Comparison of ENCODE assay signal across 8 cellular contexts in the genomic region with DNA sequence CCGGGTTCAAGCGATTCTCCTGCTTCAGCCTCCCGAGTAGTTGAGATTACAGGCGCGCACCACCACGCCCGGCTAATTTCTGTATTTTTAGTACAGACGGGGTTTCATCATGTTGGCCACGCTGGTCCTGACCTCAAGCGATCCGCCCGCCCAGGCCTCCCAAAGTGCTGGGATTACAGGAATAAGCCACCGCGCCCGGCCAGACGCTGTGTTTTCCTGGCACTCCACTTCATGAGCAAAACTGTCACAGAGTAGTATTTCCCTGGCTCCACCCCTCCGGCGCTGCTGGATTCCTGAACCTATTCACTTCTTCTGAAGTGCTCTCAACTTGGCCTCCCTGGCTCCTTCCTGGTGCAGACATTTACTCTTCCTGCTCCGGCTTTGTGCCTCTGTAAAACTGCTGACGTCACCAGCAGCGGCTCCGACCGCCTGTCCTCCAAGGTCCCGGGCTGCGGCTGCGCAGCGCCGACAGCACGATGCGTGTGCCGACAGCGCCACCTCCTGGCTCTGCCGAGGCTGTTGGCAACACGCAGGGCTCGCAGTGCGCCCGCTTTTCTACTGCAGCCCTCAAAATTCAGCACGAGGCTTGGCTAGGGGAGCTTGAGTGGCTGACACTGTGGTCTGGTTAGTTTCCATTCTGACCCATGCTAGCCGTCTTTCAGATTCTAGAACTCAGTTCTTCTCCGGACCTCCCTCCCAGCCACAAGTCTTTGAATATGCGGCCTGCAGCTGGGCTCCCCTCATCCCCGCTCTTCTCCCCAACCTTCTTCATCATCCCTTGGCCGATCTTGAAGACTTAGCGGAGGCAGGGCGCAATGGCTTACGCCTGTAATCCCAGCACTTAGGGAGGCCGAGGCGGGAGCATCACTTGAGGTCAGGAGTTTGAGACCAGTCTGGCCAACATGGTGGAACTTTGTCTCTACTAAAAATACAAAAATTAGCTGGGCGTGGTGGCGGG. TPM values are rescaled to one million over a fixed set of nuclear protein-coding genes. Genes with fewer than 3 reads are reported as not detected.
DNase-seq lines count a peak whose midpoint lies in the region; ATAC-seq and TF ChIP-seq lines count a peak whose summit lies in the region.

No MANE protein-coding gene starts in this region.

- H3K4me3 ChIP-seq in DND-41 (ENCODE audit: low read depth in 1 of 2, low read length in 2 of 2) (peak overlapping the region in 1 of 2 experiments; percentile 37; a peak in 1 of 4 replicates), HEK293 (ENCODE audit: low read depth, low read length) (no peak overlapping the region), SU-DHL-6 (ENCODE audit: insufficient read depth, low read length, poor library complexity, severe bottlenecking) (peak overlapping the region; percentile 20), parathyroid adenoma (ENCODE audit: low read depth, low read length) (no peak overlapping the region), thyroid gland (replicated peaks in 1 of 3) (no peak overlapping the region)

- H3K27me3 ChIP-seq in DND-41 (ENCODE audit: insufficient read depth, low read length, poor library complexity) = no peaks in the 10 kb centered on the region
- no peaks in the 10 kb centered on the region for H3K27me3 ChIP-seq in SU-DHL-6 (ENCODE audit: low read length)
- H3K27me3 ChIP-seq in parathyroid adenoma (ENCODE audit: control insufficient read depth, insufficient read depth, low read length) = no peaks in the 10 kb centered on the region
- H3K27me3 ChIP-seq in thyroid gland = no peaks in the 10 kb centered on the region

- no peaks in the 10 kb centered on the region for H3K9me2 ChIP-seq in SU-DHL-6 (replicated peaks; ENCODE audit: insufficient read depth, low read length)

- H3K9ac ChIP-seq in DND-41 (ENCODE audit: low read depth, low read length) (peak overlapping the region; percentile 37; the same call in 1 of the 2 replicates), SU-DHL-6 (ENCODE audit: low read length) (no peak overlapping the region; the same call in 1 of the 2 replicates), parathyroid adenoma (peak overlapping the region; percentile 19)

- ATAC-seq in DND-41 (ENCODE audit: insufficient read depth, low read depth) (peak; percentile 98), Right ventricle myocardium superior (ENCODE audit: poor library complexity) (peak; percentile 99)
- ATAC-seq in activated naive CD8-positive, alpha-beta T cell treated with anti-CD3 and anti-CD28 coated beads, Interleukin-2, amount 10 ng/mL, durations not matched to agents 7 days and 5 days (ENCODE audit: low read depth) = peak; percentile 97

- H3F3A ChIP-seq in SU-DHL-6 (ENCODE audit: insufficient read depth) = no peaks in the 10 kb centered on the region

- peaks cover 5% of the 10 kb centered on the region for H3K4me1 Mint-ChIP-seq in activated naive CD8-positive, alpha-beta T cell treated with anti-CD3 and anti-CD28 coated beads, Interleukin-2, amount 10 ng/mL, durations not matched to agents 7 days and 5 days

- peak overlapping the region; percentile 96 for H2AFZ ChIP-seq in DND-41 (ENCODE audit: low read depth, low read length)
- H2AFZ ChIP-seq in SU-DHL-6 (ENCODE audit: low read depth, low read length, severe bottlenecking) = peak overlapping the region; percentile 92
- peak overlapping the region; percentile 83 for H2AFZ ChIP-seq in parathyroid adenoma

- H4K20me1 ChIP-seq in DND-41 (ENCODE audit: insufficient read depth, low read length) (no peaks in the 10 kb centered on the region), SU-DHL-6 (ENCODE audit: low read depth, low read length) (no peaks in the 10 kb centered on the region)

- H3K79me2 ChIP-seq in DND-41 (ENCODE audit: insufficient read depth, low read length) (no peaks in the 10 kb centered on the region), SU-DHL-6 (ENCODE audit: insufficient read depth, low read length) (no peaks in the 10 kb centered on the region), parathyroid adenoma (no peaks in the 10 kb centered on the region)

- intact Hi-C loops in Right ventricle myocardium superior (cut with DNase I) (loop anchor here (5.0 to 10.0 kb wide), 3 partner anchors 59 to 542 kb away; no protein-coding TSS in a partner anchor), thyroid gland (cut with DNase I) (loop anchor here (5.0 kb wide), 1 partner anchor 57 kb away; no protein-coding TSS in a partner anchor)

- peak overlapping the region; percentile 55 for H3K4me2 ChIP-seq in DND-41 (ENCODE audit: insufficient read depth, low read length)
- H3K4me2 ChIP-seq in SU-DHL-6 (ENCODE audit: low read depth, low read length, poor library complexity, severe bottlenecking) = peak overlapping the region; percentile 49
- H3K4me2 ChIP-seq in parathyroid adenoma (ENCODE audit: low read length) = peak overlapping the region; percentile 74

- DNase-seq in DND-41 (peak; percentile 94), NCI-H1417 treated with DMSO at 0.1 percent for 48 hours (lab: John Stamatoyannopoulos, UW) (peak; percentile 33), Right ventricle myocardium superior (peak; percentile 97), thyroid gland (peak; percentile 99 to 100)
- peak; percentile 95 for DNase-seq in activated naive CD8-positive, alpha-beta T cell treated with anti-CD3 and anti-CD28 coated beads, Interleukin-2, amount 10 ng/mL, durations not matched to agents 7 days and 5 days

- 25 to 27% methylated on average over 42 to 49 of the region's 50 CpGs for WGBS in thyroid gland, 2 donors

- TF ChIP-seq CTCF in DND-41 (IDR thresholded peaks at IDR 0.05; ENCODE audit: borderline replicate concordance, extremely low read depth, low read length, poor library complexity, severe bottlenecking) (peak; percentile 99), HEK293 (tag by site-specific recombination; IDR thresholded peaks at IDR 0.05) (peak; percentile 99), SU-DHL-6 (IDR thresholded peaks at IDR 0.05; ENCODE audit: insufficient read depth, low read length, poor library complexity, severe bottlenecking) (peak; percentile 93), parathyroid adenoma (IDR thresholded peaks at IDR 0.05) (peak; percentile 92), thyroid gland (IDR thresholded peaks at IDR 0.05) (peak; percentile 95 to 100 (median 98))

- CTCF ChIA-PET in HEK293 (lab: Yijun Ruan, JAX) = interaction anchor here (0.6 to 4.6 kb wide), 51 partner anchors 9 to 776 kb away, joined by 3 to 37 read pairs (median 5); a partner anchor contains a TSS

- H3K36me3 ChIP-seq in DND-41 (ENCODE audit: insufficient read depth, low read length) (no peaks in the 10 kb centered on the region), HEK293 (ENCODE audit: control insufficient read depth in 2 of 2, insufficient read depth in 1 of 2, low read length in 2 of 2) (no peaks in the 10 kb centered on the region), SU-DHL-6 (ENCODE audit: low read length) (no peaks in the 10 kb centered on the region), parathyroid adenoma (ENCODE audit: control insufficient read depth, insufficient read depth, low read length) (no peaks in the 10 kb centered on the region), thyroid gland (no peaks in the 10 kb centered on the region)

- H3K4me1 ChIP-seq in DND-41 (ENCODE audit: insufficient read depth, low read length) = peaks cover 11% of the 10 kb centered on the region
- no peaks in the 10 kb centered on the region; the same call in 1 of the 2 replicates for H3K4me1 ChIP-seq in HEK293 (ENCODE audit: control insufficient read depth, insufficient read depth, low read length)
- H3K4me1 ChIP-seq in parathyroid adenoma = no peaks in the 10 kb centered on the region
- peaks cover 5 to 11% of the 10 kb centered on the region in 2 donors for H3K4me1 ChIP-seq in thyroid gland

- H3K27me3 Mint-ChIP-seq in activated naive CD8-positive, alpha-beta T cell treated with anti-CD3 and anti-CD28 coated beads, Interleukin-2, amount 10 ng/mL, durations not matched to agents 7 days and 5 days = peaks cover 9% of the 10 kb centered on the region

- H3K4me3 Mint-ChIP-seq in activated naive CD8-positive, alpha-beta T cell treated with anti-CD3 and anti-CD28 coated beads, Interleukin-2, amount 10 ng/mL, durations not matched to agents 7 days and 5 days = peak overlapping the region; percentile 72

- peaks cover 2% of the 10 kb centered on the region for H3K36me3 Mint-ChIP-seq in activated naive CD8-positive, alpha-beta T cell treated with anti-CD3 and anti-CD28 coated beads, Interleukin-2, amount 10 ng/mL, durations not matched to agents 7 days and 5 days

- H3K9me3 ChIP-seq in DND-41 (ENCODE audit: insufficient read depth, low read length, severe bottlenecking) (no peaks in the 10 kb centered on the region), HEK293 (ENCODE audit: control insufficient read depth, insufficient read depth, low read depth, low read length) (no peaks in the 10 kb centered on the region), SU-DHL-6 (ENCODE audit: insufficient read depth, low read length) (no peaks in the 10 kb centered on the region), parathyroid adenoma (ENCODE audit: control insufficient read depth, low read length) (no peaks in the 10 kb centered on the region), thyroid gland (no peaks in the 10 kb centered on the region)

- H3K9me3 Mint-ChIP-seq in activated naive CD8-positive, alpha-beta T cell treated with anti-CD3 and anti-CD28 coated beads, Interleukin-2, amount 10 ng/mL, durations not matched to agents 7 days and 5 days = no peaks in the 10 kb centered on the region

- POLR2A ChIA-PET in HEK293 (lab: Yijun Ruan, JAX) = interaction anchor here (1.1 kb wide), 1 partner anchor 58 kb away, joined by 3 read pairs; no protein-coding TSS in a partner anchor
- POLR2A ChIA-PET in activated naive CD8-positive, alpha-beta T cell treated with anti-CD3 and anti-CD28 coated beads, Interleukin-2, amount 10 ng/mL, durations not matched to agents 7 days and 5 days (lab: Charles Lee) = interaction anchor here (1.8 kb wide), 1 partner anchor 58 kb away, joined by 6 read pairs; no protein-coding TSS in a partner anchor

- H3K27ac ChIP-seq in DND-41 (ENCODE audit: low read length) = peak overlapping the region; percentile 62
- H3K27ac ChIP-seq in HEK293 (ENCODE audit: extremely low read depth, low read depth, low read length) = no peak overlapping the region
- H3K27ac ChIP-seq in SU-DHL-6 (ENCODE audit: low read depth, low read length) = no peak overlapping the region
- H3K27ac ChIP-seq in parathyroid adenoma = peak overlapping the region; percentile 66
- H3K27ac ChIP-seq in thyroid gland = peak overlapping the region; percentile 76 to 90 (median 85)

- peak overlapping the region; percentile 91 for H3K27ac Mint-ChIP-seq in activated naive CD8-positive, alpha-beta T cell treated with anti-CD3 and anti-CD28 coated beads, Interleukin-2, amount 10 ng/mL, durations not matched to agents 7 days and 5 days

- peak in 1 of 2 donors; percentile 56 for TF ChIP-seq POLR2A in thyroid gland (IDR thresholded peaks at IDR 0.05)

TF ChIP-seq in HEK293, 187 proteins besides CTCF, POLR2A, EP300 and RAD21 (continues in another document):
- TF ChIP-seq KLF1 (tag by site-specific recombination; IDR thresholded peaks at IDR 0.05) = peak; percentile 46

RNA-seq across cellular contexts. Expression of a gene that starts 36.6 kb away (rescaled TPM):
- 100 to 1,000 TPM; 146 to 159 TPM for total RNA-seq in activated naive CD8-positive, alpha-beta T cell treated with anti-CD3 and anti-CD28 coated beads, Interleukin-2, amount 10 ng/mL, durations not matched to agents 7 days and 5 days
- 25.5 TPM for total RNA-seq in Right ventricle myocardium superior
- 10 to 100 TPM; 23.3 to 91.9 (median 59.9) TPM for total RNA-seq in thyroid gland

Comparison
In these comparisons a context has a peak if more than half of its experiments do, and no peak if none do; other contexts are left out.
1. DNase-seq: peak in every context shown above with its lines; median percentile 100 in thyroid gland; 97 in Right ventricle myocardium superior; 95 in activated naive CD8-positive, alpha-beta T cell treated with anti-CD3 and anti-CD28 coated beads, Interleukin-2, amount 10 ng/mL, durations not matched to agents 7 days and 5 days; 94 in DND-41; 33 in NCI-H1417 treated with DMSO at 0.1 percent for 48 hours.
2. H3K27ac ChIP-seq: peak in DND-41 (single experiment), parathyroid adenoma (single experiment) and thyroid gland (3 of 3); none in HEK293 (single experiment) and SU-DHL-6 (single experiment).
3. Peak in every context shown above with its lines, with median percentiles within 50 percentile points of each other: ATAC-seq, H2AFZ ChIP-seq, H3K4me2 ChIP-seq and CTCF ChIP-seq.